35 cellular contexts compared by ENCODE assay signal in genomic region chr1:33418811-33419210, GRCh38. TPM values are rescaled to one million over a fixed set of nuclear protein-coding genes. Genes with fewer than 3 reads are reported as not detected.
DNase-seq lines count a peak whose midpoint lies in the region; ATAC-seq, FAIRE-seq and TF ChIP-seq lines count a peak whose summit lies in the region.
"Had no signal": no experiment of that assay in that cellular context is flagged by ENCODE, and none has a peak within 500 bp of the region (broad histone marks: within the 10 kb centered on the region; RNA-seq: fewer than 3 reads in every experiment).

No MANE protein-coding gene starts in this region.

- H3K4me2 ChIP-seq in keratinocyte (ENCODE audit: control insufficient read depth, extremely low read depth, insufficient read depth, low read depth, low read length) = no peak overlapping the region
- H3K4me2 ChIP-seq: A549; BLaER1; BLaER1 treated with 17β-estradiol and CSF1 and Interleukin-3, amounts not matched to agents 10 nM and 100 nM had no signal

- no peak for TF ChIP-seq POLR2A in thyroid gland (IDR thresholded peaks at IDR 0.05)

- no peak for TF ChIP-seq CTCF in VCaP (conservative IDR thresholded peaks at IDR 0.05)
- TF ChIP-seq CTCF in keratinocyte (optimal IDR thresholded peaks at IDR 0.05 in 1 of 3, IDR thresholded peaks at IDR 0.05 in 1 of 3, conservative IDR thresholded peaks at IDR 0.05 in 1 of 3; ENCODE audit: extremely low read depth in 1 of 3, insufficient read depth in 2 of 3, low read length in 3 of 3) = no peak
- no peak for TF ChIP-seq CTCF in thyroid gland (IDR thresholded peaks at IDR 0.05)

- H3K27ac Mint-ChIP-seq in T-cell = no peak overlapping the region
- H3K27ac Mint-ChIP-seq: B cell; CD4-positive, alpha-beta memory T cell; CD4-positive, alpha-beta T cell; CD4-positive, CD25-positive, alpha-beta regulatory T cell; CD8-positive, alpha-beta memory T cell; CD8-positive, alpha-beta T cell had no signal

- no peak overlapping the region for H3K9ac ChIP-seq in keratinocyte (ENCODE audit: control insufficient read depth, extremely low read depth, insufficient read depth, low read length)
- H3K9ac ChIP-seq: BLaER1; BLaER1 treated with 17β-estradiol and CSF1 and Interleukin-3, amounts not matched to agents 10 nM and 100 nM had no signal

- peak; percentile 26 for FAIRE-seq in keratinocyte (lab: Jason Lieb, UNC)
- FAIRE-seq: A204.1, A549, D721Med had no signal

- H3K36me3 ChIP-seq in keratinocyte (ENCODE audit: control insufficient read depth in 2 of 2, extremely low read depth in 1 of 2, insufficient read depth in 2 of 2, low read length in 2 of 2) = peaks cover 0 to 10% of the 10 kb centered on the region in 2 experiments
- H3K36me3 ChIP-seq in thyroid gland = no peaks in the 10 kb centered on the region
- H3K36me3 ChIP-seq: BE2C, BLaER1 had no signal

- H3K27me3 ChIP-seq in keratinocyte (ENCODE audit: control insufficient read depth, extremely low read depth, insufficient read depth, low read length) (no peaks in the 10 kb centered on the region), thyroid gland (no peaks in the 10 kb centered on the region)
- H3K27me3 ChIP-seq: BE2C; BLaER1; BLaER1 treated with 17β-estradiol and CSF1 and Interleukin-3, amounts not matched to agents 10 nM and 100 nM had no signal

- peaks cover 5 to 24% (median 14%) of the 10 kb centered on the region in 3 donors for H3K9me3 Mint-ChIP-seq in T-cell

- H3K9me3 ChIP-seq in keratinocyte (ENCODE audit: control insufficient read depth, low read depth, low read length) (peaks cover 3% of the 10 kb centered on the region), thyroid gland (no peaks in the 10 kb centered on the region)
- H3K9me3 ChIP-seq: BE2C had no signal

- H3K4me3 Mint-ChIP-seq in T-cell = no peak overlapping the region
- H3K4me3 Mint-ChIP-seq: B cell; CD14-positive monocyte; CD4-positive, alpha-beta T cell; CD4-positive, CD25-positive, alpha-beta regulatory T cell; CD8-positive, alpha-beta memory T cell; CD8-positive, alpha-beta T cell had no signal

- ATAC-seq in T-cell (replicated peaks in 1 of 4) (no peak), esophagus mucosa (no peak)
- ATAC-seq: A549; CD8-positive, alpha-beta T cell had no signal

- H3K4me3 ChIP-seq in keratinocyte (ENCODE audit: control insufficient read depth in 2 of 3, extremely low read depth in 1 of 3, insufficient read depth in 2 of 3, low read depth in 1 of 3, low read length in 3 of 3) (no peak overlapping the region), thyroid gland (replicated peaks in 1 of 3) (no peak overlapping the region)
- H3K4me3 ChIP-seq: A549; BLaER1; BLaER1 treated with 17β-estradiol and CSF1 and Interleukin-3, amounts not matched to agents 10 nM and 100 nM had no signal

- no peak overlapping the region for H2AFZ ChIP-seq in keratinocyte (ENCODE audit: control insufficient read depth, low read length)

- H3K4me1 Mint-ChIP-seq in T-cell = no peaks in the 10 kb centered on the region
- H3K4me1 Mint-ChIP-seq: B cell; CD4-positive, alpha-beta memory T cell; CD4-positive, CD25-positive, alpha-beta regulatory T cell; CD8-positive, alpha-beta memory T cell had no signal

- peaks cover 91% of the 10 kb centered on the region for H3K79me2 ChIP-seq in keratinocyte (ENCODE audit: control insufficient read depth, insufficient read depth, low read length)

- POLR2A ChIA-PET in T-cell (lab: Charles Lee) = no interaction called here

- peak overlapping the region; percentile 61 for H3K27ac ChIP-seq in VCaP
- H3K27ac ChIP-seq in keratinocyte (ENCODE audit: control insufficient read depth, insufficient read depth, low read length) = no peak overlapping the region
- H3K27ac ChIP-seq in thyroid gland = no peak overlapping the region
- H3K27ac ChIP-seq: 22Rv1; A549; BLaER1; BLaER1 treated with 17β-estradiol and CSF1 and Interleukin-3, amounts not matched to agents 10 nM and 100 nM; C4-2B had no signal

- intact Hi-C loops in thyroid gland (cut with DNase I) = no loop called here

- no peaks in the 10 kb centered on the region for H4K20me1 ChIP-seq in keratinocyte (ENCODE audit: control insufficient read depth, extremely low read depth, insufficient read depth, low read length)
- H4K20me1 ChIP-seq: BLaER1; BLaER1 treated with 17β-estradiol and CSF1 and Interleukin-3, amounts not matched to agents 10 nM and 100 nM had no signal

- H3K4me1 ChIP-seq in keratinocyte (ENCODE audit: control insufficient read depth, extremely low read depth, insufficient read depth, low read length) (peaks cover 11% of the 10 kb centered on the region), thyroid gland (no peaks in the 10 kb centered on the region)
- H3K4me1 ChIP-seq: A549, BE2C, Caco-2 had no signal

- peaks cover 8% of the 10 kb centered on the region for H3K36me3 Mint-ChIP-seq in T-cell
- H3K36me3 Mint-ChIP-seq: CD4-positive, CD25-positive, alpha-beta regulatory T cell; CD8-positive, alpha-beta T cell had no signal

- H3K27me3 Mint-ChIP-seq in T-cell = peaks cover 25 to 30% of the 10 kb centered on the region in 2 donors

- 95 to 100% methylated on average over 1 of the region's 1 CpG for WGBS in thyroid gland, 2 donors

- peak; percentile 91 for DNase-seq in RKO (ENCODE audit: low spot score)
- DNase-seq in keratinocyte (ENCODE audit: low read depth, low spot score) = no peak
- no peak for DNase-seq in T-cell
- no peak for DNase-seq in thyroid gland
- DNase-seq: 8988T; ACHN; AML-193; BE2C; C1 segment of cervical spinal cord; Caco-2; Calu3; CD4-positive, alpha-beta memory T cell; CD4-positive, alpha-beta T cell; CD4-positive, CD25-positive, alpha-beta regulatory T cell; CD8-positive, alpha-beta memory T cell; CD8-positive, alpha-beta T cell; COR-L47; DMS 273 treated with DMSO at 0.1 percent for 48 hours; DMS153; DMS53; DMS79; DMS79 treated with DMSO at 0.1 percent for 48 hours; DND-41; EL had no signal

- CTCF ChIA-PET in T-cell (lab: Charles Lee) = no interaction called here

- dilution Hi-C loops in keratinocyte (cut with MboI; ENCODE audit: extremely low pct_ligation_motif_present, low sequenced_read_pairs) = no loop called here

- H3K9me1 ChIP-seq in keratinocyte (ENCODE audit: control insufficient read depth, extremely low read depth, insufficient read depth, low read length) = peaks cover 3% of the 10 kb centered on the region

RNA-seq across cellular contexts. Expression of gene PHC2, which starts 12.1 kb away (rescaled TPM):
- 34.7 to 101 TPM (median 51.7 TPM) in 3 replicates for polyA plus RNA-seq in keratinocyte
- 9.3 TPM for polyA plus RNA-seq in keratinocyte (2011; ENCODE audit: low read depth)
- 52.3 and 70.5 TPM in 2 replicates for polyA plus RNA-seq in keratinocyte (2011; cell fraction: cytosol; rRNA removed)
- 68.4 and 96.8 TPM in 2 replicates for polyA plus RNA-seq in keratinocyte (2011; cell fraction: nucleus; rRNA removed)
- 27.0 and 85.4 TPM in 2 replicates for polyA plus RNA-seq in keratinocyte (2012; ENCODE audit: low replicate concordance)
- polyA minus RNA-seq in keratinocyte = 30.3 to 158 TPM (median 46.7 TPM) in 3 replicates
- 40.1 TPM for polyA minus RNA-seq in keratinocyte (2011; cell fraction: cytosol; rRNA and poly(A)+ RNA removed)
- 26.6 and 30.7 TPM in 2 replicates for polyA minus RNA-seq in keratinocyte (2011; cell fraction: nucleus; rRNA and poly(A)+ RNA removed)
- total RNA-seq in T-cell = 10 to 100 TPM; 29.7 to 39.3 (median 37.9) TPM
- total RNA-seq in esophagus mucosa = 28.6 TPM
- total RNA-seq in thyroid gland = 100 to 1,000 TPM in 2 of 4 donors, 10 to 100 TPM in 2; 86.8 to 150 (median 113) TPM

RNA-seq across cellular contexts. Expression of gene ZSCAN20, which starts 53.6 kb away (rescaled TPM):
- 2.1 to 3.1 TPM (median 2.7 TPM) in 3 replicates for polyA plus RNA-seq in keratinocyte
- polyA plus RNA-seq in keratinocyte (2011; ENCODE audit: low read depth) = 0.84 TPM
- polyA plus RNA-seq in keratinocyte (2011; cell fraction: cytosol; rRNA removed) = 1.0 and 1.7 TPM in 2 replicates
- polyA plus RNA-seq in keratinocyte (2011; cell fraction: nucleus; rRNA removed) = 6.2 and 6.3 TPM in 2 replicates
- 1.5 and 1.9 TPM in 2 replicates for polyA plus RNA-seq in keratinocyte (2012; ENCODE audit: low replicate concordance)
- 3.9 to 7.6 TPM (median 6.4 TPM) in 3 replicates for polyA minus RNA-seq in keratinocyte
- 6.1 TPM for polyA minus RNA-seq in keratinocyte (2011; cell fraction: cytosol; rRNA and poly(A)+ RNA removed)
- 8.7 and 14.6 TPM in 2 replicates for polyA minus RNA-seq in keratinocyte (2011; cell fraction: nucleus; rRNA and poly(A)+ RNA removed)
- total RNA-seq in T-cell (1 to 10 TPM; 1.2 to 3.1 (median 2.7) TPM), esophagus mucosa (2.4 TPM), thyroid gland (1 to 10 TPM; 5.1 to 8.2 (median 7.0) TPM)
